Comparison of ENCODE assay signal across 8 cellular contexts in the genomic region with DNA sequence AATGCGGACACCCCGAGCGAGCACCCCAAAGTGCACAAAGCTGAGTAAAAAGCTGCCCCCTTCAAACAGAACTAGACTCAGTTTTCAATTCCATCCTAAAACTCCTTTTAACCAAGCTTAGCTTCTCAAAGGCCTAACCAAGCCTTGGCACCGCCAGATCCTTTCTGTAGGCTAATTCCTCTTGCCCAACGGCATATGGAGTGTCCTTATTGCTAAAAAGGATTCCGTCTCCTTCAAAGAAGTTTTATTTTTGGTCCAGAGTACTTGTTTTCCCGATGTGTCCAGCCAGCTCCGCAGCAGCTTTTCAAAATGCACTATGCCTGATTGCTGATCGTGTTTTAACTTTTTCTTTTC. TPM values are rescaled to one million over a fixed set of nuclear protein-coding genes. Genes with fewer than 3 reads are reported as not detected.
DNase-seq lines count a peak whose midpoint lies in the region; ATAC-seq and TF ChIP-seq lines count a peak whose summit lies in the region.

No MANE protein-coding gene starts in this region.

- peaks cover 26% of the 10 kb centered on the region for H3F3A ChIP-seq in neural progenitor cell (ENCODE audit: low read depth)

- in situ Hi-C loops in astrocyte of the cerebellum (cut with HindIII; ENCODE audit: low sequenced_read_pairs), result no loop called here

- H3K27me3 Mint-ChIP-seq in activated T-cell treated with anti-CD3 and anti-CD28 coated beads, Interleukin-2, amount 50 U/mL, for 4 hours (ENCODE audit: low read depth), result no peaks in the 10 kb centered on the region
- H3K27me3 Mint-ChIP-seq in neural progenitor cell (ENCODE audit: insufficient read depth, low read depth), result peaks cover 13% of the 10 kb centered on the region

- H3K4me1 ChIP-seq in lung (ENCODE audit: control insufficient read depth in 2 of 2, insufficient read depth in 2 of 2, low read length in 2 of 2) (peaks cover 4 to 12% of the 10 kb centered on the region in 2 donors), tibial artery (peaks cover 0 to 81% (median 61%) of the 10 kb centered on the region in 4 donors), neural progenitor cell (peaks cover 5% of the 10 kb centered on the region)

- no peak for ATAC-seq in activated T-cell treated with anti-CD3 and anti-CD28 coated beads, Interleukin-2, amount 50 U/mL, for 4 hours
- ATAC-seq in lung (ENCODE audit: insufficient read depth, low FRiP score) (no peak), HG03039 (IDR thresholded peaks at IDR 0.05; ENCODE audit: unreplicated experiment) (no peak), HG03135 (IDR thresholded peaks at IDR 0.05; ENCODE audit: unreplicated experiment) (no peak)

- H3K27ac Mint-ChIP-seq in neural progenitor cell, result no peak overlapping the region

- no peak for DNase-seq in activated T-cell treated with anti-CD3 and anti-CD28 coated beads, Interleukin-2, amount 50 U/mL, for 4 hours
- no peak for DNase-seq in activated T-cell treated with anti-CD3 and anti-CD28 coated beads, Interleukin-2, amount 50 U/mL, for 48 hours
- DNase-seq in astrocyte of the cerebellum (ENCODE audit: low read depth) (no peak), lung (ENCODE audit: low spot score) (no peak), tibial artery (no peak), neural progenitor cell (ENCODE audit: low spot score) (no peak)

- no peak for TF ChIP-seq CTCF in astrocyte of the cerebellum (IDR thresholded peaks at IDR 0.05; ENCODE audit: low read depth, low read length, missing control alignments)
- no peak for TF ChIP-seq CTCF in lung (IDR thresholded peaks at IDR 0.05; ENCODE audit: control extremely low read depth, extremely low read depth)
- no peak for TF ChIP-seq CTCF in tibial artery (IDR thresholded peaks at IDR 0.05)
- TF ChIP-seq CTCF in neural progenitor cell (IDR thresholded peaks at IDR 0.05), result no peak

- H3K27me3 ChIP-seq in lung (ENCODE audit: control insufficient read depth, insufficient read depth) (no peaks in the 10 kb centered on the region), tibial artery (no peaks in the 10 kb centered on the region), neural progenitor cell (peaks cover 83% of the 10 kb centered on the region)

- H3K9ac ChIP-seq in neural progenitor cell, result no peak overlapping the region

- H3K79me2 ChIP-seq in neural progenitor cell (ENCODE audit: low read depth), result no peaks in the 10 kb centered on the region

- peaks cover 40% of the 10 kb centered on the region for H3K36me3 Mint-ChIP-seq in activated T-cell treated with anti-CD3 and anti-CD28 coated beads, Interleukin-2, amount 50 U/mL, for 4 hours (ENCODE audit: insufficient read depth)
- peaks cover 11% of the 10 kb centered on the region for H3K36me3 Mint-ChIP-seq in neural progenitor cell

- peaks cover 10% of the 10 kb centered on the region for H4K20me1 ChIP-seq in neural progenitor cell (ENCODE audit: low read depth)

- H3K36me3 ChIP-seq in lung (ENCODE audit: control insufficient read depth in 2 of 2, insufficient read depth in 2 of 2, low read length in 2 of 2) (peaks cover 0 to 12% of the 10 kb centered on the region in 2 donors), tibial artery (peaks cover 0 to 12% (median 12%) of the 10 kb centered on the region in 3 donors), neural progenitor cell (no peaks in the 10 kb centered on the region)

- H3K4me2 ChIP-seq in neural progenitor cell, result no peak overlapping the region

- H3K9me3 Mint-ChIP-seq in activated T-cell treated with anti-CD3 and anti-CD28 coated beads, Interleukin-2, amount 50 U/mL, for 4 hours, result no peaks in the 10 kb centered on the region
- no peaks in the 10 kb centered on the region for H3K9me3 Mint-ChIP-seq in neural progenitor cell

- intact Hi-C loops in tibial artery (cut with DNase I; ENCODE audit: low total_unique reads), result no loop called here

- H3K4me3 Mint-ChIP-seq in activated T-cell treated with anti-CD3 and anti-CD28 coated beads, Interleukin-2, amount 50 U/mL, for 4 hours, result peak overlapping the region; percentile 94
- no peak overlapping the region for H3K4me3 Mint-ChIP-seq in neural progenitor cell

- peak overlapping the region; percentile 87 to 89 for H3K27ac ChIP-seq in lung (ENCODE audit: low read depth in 1 of 2, low read length in 1 of 2)
- peak overlapping the region; percentile 95 to 99 for H3K27ac ChIP-seq in tibial artery
- H3K27ac ChIP-seq in neural progenitor cell, result no peak overlapping the region

- peaks cover 63% of the 10 kb centered on the region for H3K4me1 Mint-ChIP-seq in activated T-cell treated with anti-CD3 and anti-CD28 coated beads, Interleukin-2, amount 50 U/mL, for 4 hours (ENCODE audit: low read depth)
- peaks cover 47% of the 10 kb centered on the region for H3K4me1 Mint-ChIP-seq in neural progenitor cell

- H3K4me3 ChIP-seq in astrocyte of the cerebellum (ENCODE audit: low read depth, low read length), result peak overlapping the region; percentile 31
- no peak overlapping the region for H3K4me3 ChIP-seq in lung
- H3K4me3 ChIP-seq in tibial artery, result peak overlapping the region; percentile 60 to 85
- no peak overlapping the region for H3K4me3 ChIP-seq in neural progenitor cell

- no peak overlapping the region for H2AFZ ChIP-seq in neural progenitor cell (replicated peaks)

- H3K9me3 ChIP-seq in lung (ENCODE audit: control insufficient read depth in 2 of 2, insufficient read depth in 1 of 2, low read length in 1 of 2) (no peaks in the 10 kb centered on the region), tibial artery (no peaks in the 10 kb centered on the region), neural progenitor cell (ENCODE audit: low read depth) (no peaks in the 10 kb centered on the region)

- 45 to 79% methylated on average over 9 of the region's 9 CpGs for WGBS in lung, 2 donors

RNA-seq across cellular contexts. Expression of a gene that starts 5.3 kb away (rescaled TPM):
- total RNA-seq in activated T-cell treated with anti-CD3 and anti-CD28 coated beads, Interleukin-2, amount 50 U/mL, for 4 hours, result 10 to 100 TPM; 61.9 to 90.8 (median 86.6) TPM
- 100 to 1,000 TPM in 1 of 2 donors, 10 to 100 TPM in 1; 84.4 to 204 TPM for total RNA-seq in lung
- polyA plus RNA-seq in lung, result 10 to 100 TPM; 28.5 to 92.5 TPM
- 0.34 and 0.50 TPM in 2 replicates for total RNA-seq in neural progenitor cell (ENCODE audit: low replicate concordance)

Comparison
In these comparisons a context has a peak if more than half of its experiments do, and no peak if none do; other contexts are left out.
1. H3K4me3 ChIP-seq: peak in astrocyte of the cerebellum (single experiment) and tibial artery (2 of 2); none in lung (single experiment) and neural progenitor cell (single experiment).
2. RNA of a gene that starts 5.3 kb away (total RNA-seq): 84.4 to 204 TPM in lung and 61.9 to 90.8 TPM in activated T-cell treated with anti-CD3 and anti-CD28 coated beads, Interleukin-2, amount 50 U/mL, for 4 hours; 0.34 to 0.50 TPM in neural progenitor cell; every median in the first group is over 10 times any median in the second.